In genomic region chr15:36888018-36888992, GRCh38 we compare ENCODE assay signal across 13 cellular contexts.
DNase-seq lines count a peak whose midpoint lies in the region; ATAC-seq and TF ChIP-seq lines count a peak whose summit lies in the region.
"Had no signal": no experiment of that assay in that cellular context is flagged by ENCODE, and none has a peak within 500 bp of the region (broad histone marks: within the 10 kb centered on the region; RNA-seq: fewer than 3 reads in every experiment).

No MANE protein-coding gene starts in this region.

- H3K27ac Mint-ChIP-seq in Caco-2 (ENCODE audit: unreplicated experiment) (no peak overlapping the region), osteocyte (ENCODE audit: unreplicated experiment) (no peak overlapping the region), CD14-positive monocyte (peak overlapping the region in 1 of 7 donors; percentile 1)
- H3K27ac Mint-ChIP-seq: activated naive CD4-positive, alpha-beta T cell treated with anti-CD3 and anti-CD28 coated beads for 36 hours had no signal

- H3K4me1 ChIP-seq in Caco-2 (peaks cover 17% of the 10 kb centered on the region), adipocyte (ENCODE audit: control insufficient read depth, insufficient read depth, low read length) (peaks cover 10% of the 10 kb centered on the region), heart right ventricle (peaks cover 0 to 22% (median 3%) of the 10 kb centered on the region in 9 donors)

- H3K36me3 Mint-ChIP-seq in Caco-2 (ENCODE audit: insufficient read depth, unreplicated experiment) (peaks cover 10% of the 10 kb centered on the region), osteocyte (ENCODE audit: unreplicated experiment) (peaks cover 47% of the 10 kb centered on the region), CD14-positive monocyte (peaks cover 0 to 7% of the 10 kb centered on the region in 2 donors)

- H3K4me3 ChIP-seq in Caco-2 (ENCODE audit: low read depth, low read length) (no peak overlapping the region), adipocyte (ENCODE audit: low read length) (peak overlapping the region; percentile 76), heart right ventricle (peak overlapping the region; percentile 6 to 48 (median 40))

- H3K27ac ChIP-seq in heart right ventricle, result peak overlapping the region in 4 of 10 donors; percentile 9 to 44 (median 32)
- H3K27ac ChIP-seq: C4-2B, KMS-11, tibial artery had no signal

- DNase-seq in Caco-2 (no peak), adipocyte (ENCODE audit: low read depth) (no peak), heart right ventricle (peak in 1 of 2 donors; percentile 19), osteocyte (ENCODE audit: extremely low spot score, unreplicated experiment) (no peak), CD14-positive monocyte (ENCODE audit: low spot score) (no peak), NCI-H510A treated with DMSO at 0.1 percent for 48 hours (lab: John Stamatoyannopoulos, UW) (no peak)
- DNase-seq: activated naive CD4-positive, alpha-beta T cell treated with anti-CD3 and anti-CD28 coated beads for 36 hours; NCI-H748 treated with DMSO at 0.1 percent for 48 hours; tibial artery had no signal

- POLR2A ChIA-PET in Caco-2 (lab: Charles Lee), result no interaction called here

- peak overlapping the region; percentile 56 for H3K9ac ChIP-seq in adipocyte (ENCODE audit: low read length)
- H3K9ac ChIP-seq: KMS-11 had no signal

- H3K9me3 Mint-ChIP-seq in Caco-2 (ENCODE audit: unreplicated experiment), result no peaks in the 10 kb centered on the region
- H3K9me3 Mint-ChIP-seq in osteocyte (ENCODE audit: unreplicated experiment), result no peaks in the 10 kb centered on the region
- peaks cover 0 to 30% (median 18%) of the 10 kb centered on the region in 7 donors for H3K9me3 Mint-ChIP-seq in CD14-positive monocyte
- H3K9me3 Mint-ChIP-seq: activated naive CD4-positive, alpha-beta T cell treated with anti-CD3 and anti-CD28 coated beads for 36 hours had no signal

- TF ChIP-seq CTCF in Caco-2 (IDR thresholded peaks at IDR 0.05; ENCODE audit: insufficient read depth in 1 of 2, low read depth in 1 of 2, low read length in 1 of 2, severe bottlenecking in 1 of 2, unreplicated experiment in 1 of 2), result no peak
- no peak for TF ChIP-seq CTCF in heart right ventricle (IDR thresholded peaks at IDR 0.05)
- TF ChIP-seq CTCF in osteocyte (IDR thresholded peaks at IDR 0.05), result no peak
- no peak for TF ChIP-seq CTCF in CD14-positive monocyte (IDR thresholded peaks at IDR 0.05)

- H3K9me3 ChIP-seq in Caco-2, result no peaks in the 10 kb centered on the region
- no peaks in the 10 kb centered on the region for H3K9me3 ChIP-seq in adipocyte (ENCODE audit: control insufficient read depth, low read length)
- no peaks in the 10 kb centered on the region for H3K9me3 ChIP-seq in heart right ventricle

- H3K27me3 Mint-ChIP-seq in Caco-2 (ENCODE audit: insufficient read depth, unreplicated experiment) (no peaks in the 10 kb centered on the region), osteocyte (ENCODE audit: unreplicated experiment) (peaks cover 65% of the 10 kb centered on the region), CD14-positive monocyte (ENCODE audit: low read depth in 3 of 3) (peaks cover 64 to 69% (median 68%) of the 10 kb centered on the region in 3 donors)

- H3K36me3 ChIP-seq in Caco-2 (ENCODE audit: control insufficient read depth, insufficient read depth, low read length), result no peaks in the 10 kb centered on the region; the same call in 1 of the 2 replicates
- peaks cover 27% of the 10 kb centered on the region for H3K36me3 ChIP-seq in adipocyte (ENCODE audit: control insufficient read depth, insufficient read depth, low read length, severe bottlenecking)
- H3K36me3 ChIP-seq in heart right ventricle, result peaks cover 0 to 27% (median under 1%) of the 10 kb centered on the region in 9 donors

- no TSS peak for BruUV-seq in Caco-2 (replicated peaks; lab: Mats Ljungman, UMichigan)

- CTCF ChIA-PET in Caco-2 (lab: Charles Lee), result no interaction called here

- peaks cover 24% of the 10 kb centered on the region for H3K4me1 Mint-ChIP-seq in Caco-2 (ENCODE audit: low read depth, unreplicated experiment)
- H3K4me1 Mint-ChIP-seq in osteocyte (ENCODE audit: unreplicated experiment), result peaks cover 36% of the 10 kb centered on the region
- no peaks in the 10 kb centered on the region for H3K4me1 Mint-ChIP-seq in CD14-positive monocyte

- H3K4me3 Mint-ChIP-seq in Caco-2 (ENCODE audit: unreplicated experiment) (peak overlapping the region; percentile 52), osteocyte (ENCODE audit: unreplicated experiment) (peak overlapping the region; percentile 38), CD14-positive monocyte (peak overlapping the region in 1 of 2 donors; percentile 79)
- H3K4me3 Mint-ChIP-seq: activated naive CD4-positive, alpha-beta T cell treated with anti-CD3 and anti-CD28 coated beads for 36 hours had no signal

- WGBS in heart right ventricle, 2 donors, result 7 to 10% methylated on average over 51 of the region's 51 CpGs

- H3K27me3 ChIP-seq in Caco-2 (replicated peaks; ENCODE audit: control insufficient read depth, insufficient read depth, low read length) (no peaks in the 10 kb centered on the region), adipocyte (replicated peaks; ENCODE audit: control insufficient read depth, insufficient read depth, low read length) (peaks cover 5% of the 10 kb centered on the region), heart right ventricle (peaks cover 0 to 72% (median 28%) of the 10 kb centered on the region in 7 donors)

- ATAC-seq in heart right ventricle (peak in 7 of 8 donors; percentile 13 to 76 (median 54)), GM18519 (IDR thresholded peaks at IDR 0.05; ENCODE audit: low FRiP score, unreplicated experiment) (no peak), HG02759 (IDR thresholded peaks at IDR 0.05; ENCODE audit: unreplicated experiment) (no peak)

- intact Hi-C loops in Caco-2 (cut with micrococcal nuclease; ENCODE audit: unreplicated experiment), result no loop called here
- intact Hi-C loops in heart right ventricle (cut with DNase I), result loop anchor here in 8 of 10 donors (5.0 to 10.0 kb wide), 6 partner anchors 214 to 996 kb away; partner anchors contain the start of gene MEIS2 (in 3 of the 8)
- intact Hi-C loops in CD14-positive monocyte (cut with micrococcal nuclease), result no loop called here

Comparison
In these comparisons a context has a peak if more than half of its experiments do, and no peak if none do; other contexts are left out.
1. ATAC-seq: peak in heart right ventricle (7 of 8); none in GM18519 (single experiment) and HG02759 (single experiment).
2. intact Hi-C loops: an anchor here in heart right ventricle (5.0 to 10.0 kb wide); none called in Caco-2 and CD14-positive monocyte.